In genomic region chr4:139324620-139325019, GRCh38 we compare ENCODE assay signal across 20 cellular contexts. TPM values are rescaled to one million over a fixed set of nuclear protein-coding genes. Genes with fewer than 3 reads are reported as not detected.
DNase-seq lines count a peak whose midpoint lies in the region; ATAC-seq and TF ChIP-seq lines count a peak whose summit lies in the region.
"Had no signal": no experiment of that assay in that cellular context is flagged by ENCODE, and none has a peak within 500 bp of the region (broad histone marks: within the 10 kb centered on the region; RNA-seq: fewer than 3 reads in every experiment).

No MANE protein-coding gene starts in this region.

- H3K27me3 Mint-ChIP-seq in central memory CD8-positive, alpha-beta T cell: no peaks in the 10 kb centered on the region
- H3K27me3 Mint-ChIP-seq in nephron progenitor cell (ENCODE audit: low read depth, poor library complexity): no peaks in the 10 kb centered on the region
- H3K27me3 Mint-ChIP-seq in endothelial cell (ENCODE audit: unreplicated experiment): peaks cover 2% of the 10 kb centered on the region
- H3K27me3 Mint-ChIP-seq: B cell; CD4-positive, alpha-beta T cell had no signal

- no peak for ATAC-seq in central memory CD8-positive, alpha-beta T cell (replicated peaks; ENCODE audit: extremely low read depth, poor library complexity, severe bottlenecking)
- ATAC-seq: PC-3 had no signal

- H3K4me3 ChIP-seq in HEK293 (ENCODE audit: low read depth, low read length) (no peak overlapping the region), H7 (ENCODE audit: insufficient read depth, low read depth, low read length) (no peak overlapping the region)

- H3K27ac Mint-ChIP-seq in central memory CD8-positive, alpha-beta T cell (ENCODE audit: low read depth): peak overlapping the region; percentile 73
- H3K27ac Mint-ChIP-seq in nephron progenitor cell: peak overlapping the region; percentile 96
- H3K27ac Mint-ChIP-seq in endothelial cell (ENCODE audit: unreplicated experiment): no peak overlapping the region

- H3K27ac ChIP-seq in C4-2B (peak overlapping the region; percentile 64), HEK293 (ENCODE audit: extremely low read depth, low read depth, low read length) (no peak overlapping the region)

- peaks cover 2% of the 10 kb centered on the region; the same call in 1 of the 2 replicates for H3K4me1 ChIP-seq in HEK293 (ENCODE audit: control insufficient read depth, insufficient read depth, low read length)

- peaks cover 3 to 6% of the 10 kb centered on the region in 2 experiments; a peak in 2 of 3 replicates for H3K36me3 ChIP-seq in HEK293 (ENCODE audit: control insufficient read depth in 2 of 2, insufficient read depth in 1 of 2, low read length in 2 of 2)
- H3K36me3 ChIP-seq in H7 (replicated peaks; ENCODE audit: control insufficient read depth, insufficient read depth, low read length): no peaks in the 10 kb centered on the region

- H3K27me3 ChIP-seq in H7 (ENCODE audit: control insufficient read depth, insufficient read depth, low read length): no peaks in the 10 kb centered on the region

- CTCF ChIA-PET in HEK293 (lab: Yijun Ruan, JAX): interaction anchor here (0.6 kb wide), 1 partner anchor 345 kb away, joined by 3 read pairs; no protein-coding TSS in a partner anchor

- POLR2A ChIA-PET in HEK293 (lab: Yijun Ruan, JAX): no interaction called here

- TF ChIP-seq CTCF in C4-2B (conservative IDR thresholded peaks at IDR 0.05) (no peak), HEK293 (tag by site-specific recombination; IDR thresholded peaks at IDR 0.05) (no peak), nephron progenitor cell (IDR thresholded peaks at IDR 0.05) (no peak), endothelial cell (IDR thresholded peaks at IDR 0.05; ENCODE audit: unreplicated experiment) (no peak)

- no peak overlapping the region for H3K4me3 Mint-ChIP-seq in central memory CD8-positive, alpha-beta T cell
- H3K4me3 Mint-ChIP-seq in nephron progenitor cell (no peak overlapping the region), endothelial cell (ENCODE audit: unreplicated experiment) (no peak overlapping the region)
- H3K4me3 Mint-ChIP-seq: B cell had no signal

- H3K4me1 Mint-ChIP-seq in central memory CD8-positive, alpha-beta T cell: peaks cover 48% of the 10 kb centered on the region
- no peaks in the 10 kb centered on the region for H3K4me1 Mint-ChIP-seq in nephron progenitor cell
- H3K4me1 Mint-ChIP-seq in endothelial cell (ENCODE audit: unreplicated experiment): peaks cover 1% of the 10 kb centered on the region

- H3K9me3 Mint-ChIP-seq in central memory CD8-positive, alpha-beta T cell: no peaks in the 10 kb centered on the region
- H3K9me3 Mint-ChIP-seq in nephron progenitor cell: peaks cover 55% of the 10 kb centered on the region
- no peaks in the 10 kb centered on the region for H3K9me3 Mint-ChIP-seq in endothelial cell (ENCODE audit: unreplicated experiment)
- H3K9me3 Mint-ChIP-seq: CD4-positive, alpha-beta T cell had no signal

- peaks cover 13% of the 10 kb centered on the region for H3K36me3 Mint-ChIP-seq in central memory CD8-positive, alpha-beta T cell (ENCODE audit: insufficient read depth)
- H3K36me3 Mint-ChIP-seq in nephron progenitor cell (ENCODE audit: low read depth) (peaks cover 86% of the 10 kb centered on the region), endothelial cell (ENCODE audit: low read depth, unreplicated experiment) (no peaks in the 10 kb centered on the region)

- DNase-seq in central memory CD8-positive, alpha-beta T cell (ENCODE audit: low spot score in 2 of 2): no peak
- DNase-seq in nephron progenitor cell (no peak), H7 (no peak), HUDEP-2 (lab: John Stamatoyannopoulos, UW; ENCODE audit: unreplicated experiment in 76 of 76) (no peak), endothelial cell (ENCODE audit: low spot score) (no peak)
- DNase-seq: Caco-2; CD4-positive, alpha-beta T cell; GDM1; MV-4-11; NCI-H1417; NCI-H187; NCI-H2107; NCI-H510A treated with DMSO at 0.1 percent for 48 hours; PC-3; RPMI8226; SHP77 treated with DMSO at 0.1 percent for 48 hours had no signal

- no peaks in the 10 kb centered on the region for H3K9me3 ChIP-seq in HEK293 (ENCODE audit: control insufficient read depth, insufficient read depth, low read depth, low read length)
- H3K9me3 ChIP-seq: Caco-2 had no signal

TF ChIP-seq in HEK293, 187 proteins besides CTCF, POLR2A, EP300 and RAD21:
- TF ChIP-seq ZNF664 (tag by site-specific recombination; IDR thresholded peaks at IDR 0.05) (peak; percentile 89), ZNF404 (tag by site-specific recombination; IDR thresholded peaks at IDR 0.05) (no peak), ZNF473 (tag by site-specific recombination; IDR thresholded peaks at IDR 0.05) (no peak), ZFHX2 (tag by site-specific recombination; conservative IDR thresholded peaks at IDR 0.05) (no peak), ZSCAN23 (tag by site-specific recombination; IDR thresholded peaks at IDR 0.05) (no peak)
TF ChIP-seq in HEK293: peak in this region for 1.

RNA-seq across cellular contexts. Expression of gene NDUFC1, which starts 22.3 kb away (rescaled TPM):
- 78.0 and 82.2 TPM in 2 replicates for total RNA-seq in H7 (2014; rRNA removed; shearing (Covaris generic))
- total RNA-seq in endothelial cell (ENCODE audit: unreplicated experiment): 44.8 TPM

RNA-seq across cellular contexts. Expression of gene NAA15, which starts 23.3 kb away (rescaled TPM):
- 60.5 and 68.7 TPM in 2 replicates for total RNA-seq in H7 (2014; rRNA removed; shearing (Covaris generic))
- 37.8 TPM for total RNA-seq in endothelial cell (ENCODE audit: unreplicated experiment)

RNA-seq across cellular contexts. Expression of gene MGARP, which starts 44.6 kb away (rescaled TPM):
- total RNA-seq in H7 (2014; rRNA removed; shearing (Covaris generic)): 0.21 and 2.0 TPM in 2 replicates
- not detected for total RNA-seq in endothelial cell (ENCODE audit: unreplicated experiment)
- total RNA-seq: B cell; CD4-positive, alpha-beta T cell; Daoy had no signal
